ENCODE assay signal across 14 cellular contexts in the genomic region with DNA sequence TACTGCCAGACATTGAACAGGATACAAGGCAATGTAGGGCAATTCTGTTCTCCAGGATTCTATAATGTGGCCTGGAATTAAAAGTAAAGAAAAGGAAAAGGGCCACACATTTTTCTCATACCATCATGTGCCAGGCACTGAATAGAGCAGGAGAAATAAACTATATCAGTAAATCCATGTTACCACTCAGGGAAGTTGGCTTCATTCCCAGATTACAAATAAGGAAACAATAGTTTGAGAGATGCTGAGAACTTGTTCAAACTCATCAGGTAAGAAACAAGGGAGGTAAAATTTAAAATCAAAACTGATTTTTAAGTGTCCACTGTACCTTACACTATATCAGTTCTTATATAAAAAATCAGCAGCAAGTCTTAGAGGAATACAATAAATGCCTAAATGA.
DNase-seq lines count a peak whose midpoint lies in the region; ATAC-seq and TF ChIP-seq lines count a peak whose summit lies in the region.
"Had no signal": no experiment of that assay in that cellular context is flagged by ENCODE, and none has a peak within 500 bp of the region (broad histone marks: within the 10 kb centered on the region; RNA-seq: fewer than 3 reads in every experiment).

No MANE protein-coding gene starts in this region.

- TF ChIP-seq CTCF in choroid plexus epithelial cell (conservative IDR thresholded peaks at IDR 0.05; ENCODE audit: low read depth, low read length) (no peak), retinal pigment epithelial cell (conservative IDR thresholded peaks at IDR 0.05; ENCODE audit: low read depth, low read length) (no peak), spleen (IDR thresholded peaks at IDR 0.05 in 8 of 11, conservative IDR thresholded peaks at IDR 0.05 in 3 of 11) (no peak), GM20000 (IDR thresholded peaks at IDR 0.05; ENCODE audit: extremely low read depth, missing control alignments) (no peak)

- H3K27ac ChIP-seq in spleen (no peak overlapping the region), right cardiac atrium (ENCODE audit: low read length) (no peak overlapping the region)
- H3K27ac ChIP-seq: prostate gland had no signal

- H3K27me3 ChIP-seq in spleen (replicated peaks in 1 of 7) (no peaks in the 10 kb centered on the region), right cardiac atrium (ENCODE audit: control insufficient read depth, insufficient read depth) (no peaks in the 10 kb centered on the region)

- H3K9me3 ChIP-seq in spleen (no peaks in the 10 kb centered on the region), right cardiac atrium (ENCODE audit: control insufficient read depth, low read length) (no peaks in the 10 kb centered on the region)
- H3K9me3 ChIP-seq: prostate gland had no signal

- ATAC-seq in right cardiac atrium: no peak

- no peak for TF ChIP-seq POLR2A in spleen (IDR thresholded peaks at IDR 0.05)

- no peaks in the 10 kb centered on the region for H3K36me3 ChIP-seq in spleen
- H3K36me3 ChIP-seq: prostate gland had no signal

- H3K4me1 ChIP-seq in spleen (no peaks in the 10 kb centered on the region), right cardiac atrium (ENCODE audit: control insufficient read depth, insufficient read depth, low read length) (no peaks in the 10 kb centered on the region)
- H3K4me1 ChIP-seq: prostate gland had no signal

- intact Hi-C loops in spleen (cut with DNase I; ENCODE audit: low total_unique reads) (no loop called here), right cardiac atrium (cut with DNase I) (no loop called here)

- H3K4me3 ChIP-seq in choroid plexus epithelial cell (ENCODE audit: low read depth, low read length): no peak overlapping the region
- H3K4me3 ChIP-seq in retinal pigment epithelial cell (ENCODE audit: low read length): no peak overlapping the region
- H3K4me3 ChIP-seq in spleen: no peak overlapping the region
- no peak overlapping the region for H3K4me3 ChIP-seq in right cardiac atrium (ENCODE audit: low read length)
- H3K4me3 ChIP-seq: prostate gland had no signal

- DNase-seq in NCI-H2196 (lab: John Stamatoyannopoulos, UW; ENCODE audit: unreplicated experiment) (peak; percentile 25), NCI-H2196 treated with DMSO at 0.1 percent for 48 hours (lab: John Stamatoyannopoulos, UW; ENCODE audit: unreplicated experiment) (no peak), NCI-H345 treated with DMSO at 0.1 percent for 48 hours (lab: John Stamatoyannopoulos, UW; ENCODE audit: unreplicated experiment) (peak; percentile 51), choroid plexus epithelial cell (ENCODE audit: low read depth) (peak; percentile 5), retinal pigment epithelial cell (ENCODE audit: low read depth) (peak; percentile 76), spleen (no peak), GM20000 (ENCODE audit: low spot score) (no peak), right cardiac atrium (no peak)
- DNase-seq: activated naive CD8-positive, alpha-beta T cell treated with anti-CD3 and anti-CD28 coated beads, Interleukin-2, amount 10 ng/mL, durations not matched to agents 7 days and 5 days; dermis blood vessel endothelial cell; MM.1S; OCI-M1; T-helper 1 cell had no signal

Comparison
In these comparisons a context has a peak if more than half of its experiments do, and no peak if none do; other contexts are left out.
1. DNase-seq: peak in NCI-H2196 (single experiment), NCI-H345 treated with DMSO at 0.1 percent for 48 hours (single experiment), choroid plexus epithelial cell (single experiment) and retinal pigment epithelial cell (single experiment); none in NCI-H2196 treated with DMSO at 0.1 percent for 48 hours (single experiment), spleen (single experiment), GM20000 (single experiment) and right cardiac atrium (0 of 3).